Comparison of ENCODE assay signal across 8 cellular contexts in the genomic region with DNA sequence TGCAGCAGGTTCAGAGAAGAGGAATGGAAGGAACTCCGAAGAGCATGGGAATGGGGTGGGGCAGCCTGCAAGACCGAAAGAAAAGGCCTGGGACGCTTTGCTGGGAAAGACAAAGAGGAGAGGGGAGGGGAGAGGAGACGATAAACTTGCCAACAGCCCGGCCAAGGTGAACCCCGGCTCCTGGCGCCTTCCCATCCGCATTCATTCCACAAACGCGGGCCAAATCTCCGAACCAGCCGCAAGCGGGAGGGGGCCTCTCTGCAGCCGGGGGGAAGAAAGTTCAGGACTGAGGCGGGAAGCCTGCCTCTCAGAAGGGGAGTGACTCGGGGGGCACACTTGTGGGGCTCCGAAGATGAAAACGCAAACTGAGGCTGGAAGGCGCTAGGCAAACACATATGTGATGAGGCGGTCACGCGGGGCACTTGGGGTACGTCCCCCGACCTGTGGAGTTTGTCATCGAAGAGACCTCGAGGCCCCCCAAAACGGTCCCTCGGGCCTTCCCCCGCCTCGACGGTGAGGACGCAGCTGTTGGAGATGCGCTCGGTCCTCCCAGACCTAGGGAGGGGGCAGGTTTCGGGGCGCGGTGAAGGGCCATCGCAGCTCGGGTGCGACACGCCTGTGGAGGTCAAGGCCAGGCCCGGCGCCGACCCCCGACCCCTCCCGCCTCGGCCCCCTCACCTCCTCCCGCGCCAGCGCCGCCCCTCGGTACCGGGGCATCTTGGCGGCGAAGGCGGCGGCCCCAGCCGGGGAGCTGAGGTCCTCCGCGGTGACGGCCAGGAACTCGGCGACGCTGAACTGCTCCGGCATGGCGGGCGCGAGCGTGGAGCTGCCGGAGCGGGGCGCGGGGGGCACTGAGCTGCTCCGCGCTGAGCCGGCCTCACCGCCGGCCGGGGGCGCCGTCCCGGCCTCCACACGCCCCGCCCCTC. TPM values are rescaled to one million over a fixed set of nuclear protein-coding genes. Genes with fewer than 3 reads are reported as not detected.
DNase-seq lines count a peak whose midpoint lies in the region; ATAC-seq and TF ChIP-seq lines count a peak whose summit lies in the region.

A gene (minus strand): TSS at position 853 of the 926 bp plus-strand sequence. CDS start 46 bp downstream, at position 807.

- H3K4me3 Mint-ChIP-seq in CD4-positive, CD25-positive, alpha-beta regulatory T cell: peak within 1 kb of the TSS; percentile 89 to 95 (median 94)
- H3K4me3 Mint-ChIP-seq in naive thymus-derived CD4-positive, alpha-beta T cell: peak within 1 kb of the TSS; percentile 74 to 97 (median 88)

- H3K27me3 Mint-ChIP-seq in CD4-positive, CD25-positive, alpha-beta regulatory T cell: peaks cover 53% of the 10 kb centered on the region
- H3K27me3 Mint-ChIP-seq in naive thymus-derived CD4-positive, alpha-beta T cell: peaks cover 0 to 76% (median 13%) of the 10 kb centered on the region in 5 donors

- DNase-seq in CD4-positive, CD25-positive, alpha-beta regulatory T cell: peak in 2 of 3 donors; percentile 2 to 29
- DNase-seq in activated CD4-positive, alpha-beta T cell treated with anti-CD3 and anti-CD28 coated beads, Interleukin-2, amount 50 U/mL, for 1 hour: peak; percentile 2
- DNase-seq in fibroblast of mammary gland (ENCODE audit: low read depth) (peak; percentile 38), NCI-H1694 (lab: John Stamatoyannopoulos, UW) (no peak)
- DNase-seq in naive thymus-derived CD4-positive, alpha-beta T cell: peak in 6 of 9 donors; percentile 0 to 40 (median 10)

- H3K4me3 ChIP-seq in CD4-positive, CD25-positive, alpha-beta regulatory T cell (ENCODE audit: low read depth, low read length): peak within 1 kb of the TSS; percentile 51
- peak within 1 kb of the TSS; percentile 74 for H3K4me3 ChIP-seq in fibroblast of mammary gland (ENCODE audit: control insufficient read depth, low read depth, low read length)
- H3K4me3 ChIP-seq in naive thymus-derived CD4-positive, alpha-beta T cell (ENCODE audit: low read length): peak within 1 kb of the TSS; percentile 67

- intact Hi-C loops in naive thymus-derived CD4-positive, alpha-beta T cell (cut with micrococcal nuclease): loop anchor here (1.0 to 5.0 kb wide), 8 partner anchors 48 to 208 kb away; a partner anchor contains a TSS

- POLR2A ChIA-PET in naive thymus-derived CD4-positive, alpha-beta T cell (lab: Charles Lee): interaction anchor here (1.2 to 1.4 kb wide), 2 partner anchors 25 to 139 kb away, joined by 3 to 6 read pairs; a partner anchor contains a TSS

- no peaks in the 10 kb centered on the region for H3K36me3 Mint-ChIP-seq in CD4-positive, CD25-positive, alpha-beta regulatory T cell
- no peaks in the 10 kb centered on the region for H3K36me3 Mint-ChIP-seq in naive thymus-derived CD4-positive, alpha-beta T cell

- H3K9me3 ChIP-seq in CD4-positive, CD25-positive, alpha-beta regulatory T cell (ENCODE audit: control insufficient read depth in 2 of 2, low read length in 2 of 2): no peaks in the 10 kb centered on the region
- no peaks in the 10 kb centered on the region for H3K9me3 ChIP-seq in naive thymus-derived CD4-positive, alpha-beta T cell (ENCODE audit: control insufficient read depth in 2 of 3, low read length in 3 of 3)

- peak; percentile 1 for TF ChIP-seq CTCF in fibroblast of mammary gland (conservative IDR thresholded peaks at IDR 0.05; ENCODE audit: control insufficient read depth, insufficient read depth, low read depth, low read length)

- peak within 1 kb of the TSS; percentile 23 for H3K27ac ChIP-seq in CD4-positive, CD25-positive, alpha-beta regulatory T cell (ENCODE audit: insufficient read depth, low read length, poor library complexity, severe bottlenecking)
- H3K27ac ChIP-seq in naive thymus-derived CD4-positive, alpha-beta T cell (ENCODE audit: low read depth, low read length): peak within 1 kb of the TSS; percentile 63

- H3K36me3 ChIP-seq in CD4-positive, CD25-positive, alpha-beta regulatory T cell (ENCODE audit: control insufficient read depth, insufficient read depth, low read length): no peaks in the 10 kb centered on the region
- H3K36me3 ChIP-seq in naive thymus-derived CD4-positive, alpha-beta T cell (ENCODE audit: control insufficient read depth in 2 of 3, insufficient read depth in 3 of 3, low read length in 3 of 3): no peaks in the 10 kb centered on the region

- H3K27me3 ChIP-seq in CD4-positive, CD25-positive, alpha-beta regulatory T cell (ENCODE audit: control insufficient read depth, insufficient read depth, low read length): peaks cover 10% of the 10 kb centered on the region
- H3K27me3 ChIP-seq in naive thymus-derived CD4-positive, alpha-beta T cell (ENCODE audit: control insufficient read depth in 2 of 2, insufficient read depth in 2 of 2, low read length in 2 of 2): no peaks in the 10 kb centered on the region

- H3K27ac Mint-ChIP-seq in CD4-positive, CD25-positive, alpha-beta regulatory T cell: peak within 1 kb of the TSS; percentile 52 to 90 (median 81)
- H3K27ac Mint-ChIP-seq in naive thymus-derived CD4-positive, alpha-beta T cell: peak within 1 kb of the TSS; percentile 67 to 88 (median 76)

- ATAC-seq in CD4-positive, CD25-positive, alpha-beta regulatory T cell (ENCODE audit: low read depth in 2 of 2): peak; percentile 43
- peak; percentile 16 for ATAC-seq in HG03045 (IDR thresholded peaks at IDR 0.05; ENCODE audit: unreplicated experiment)
- ATAC-seq in naive thymus-derived CD4-positive, alpha-beta T cell: peak; percentile 62
- no peak for ATAC-seq in GM18858 (IDR thresholded peaks at IDR 0.05; ENCODE audit: unreplicated experiment)
- ATAC-seq in GM18520 (IDR thresholded peaks at IDR 0.05; ENCODE audit: unreplicated experiment): no peak

- CTCF ChIA-PET in naive thymus-derived CD4-positive, alpha-beta T cell (lab: Charles Lee): interaction anchor here (0.6 to 5.1 kb wide), 5 partner anchors 13 to 173 kb away, joined by 3 to 44 read pairs (median 3); no protein-coding TSS in a partner anchor

- peaks cover 7 to 26% (median 18%) of the 10 kb centered on the region in 4 donors for H3K4me1 Mint-ChIP-seq in CD4-positive, CD25-positive, alpha-beta regulatory T cell
- peaks cover 12 to 20% (median 15%) of the 10 kb centered on the region in 7 donors for H3K4me1 Mint-ChIP-seq in naive thymus-derived CD4-positive, alpha-beta T cell

- peaks cover 21% of the 10 kb centered on the region for H3K4me1 ChIP-seq in CD4-positive, CD25-positive, alpha-beta regulatory T cell (ENCODE audit: control insufficient read depth, insufficient read depth, low read length, poor library complexity, severe bottlenecking)
- peaks cover 13% of the 10 kb centered on the region in 2 donors for H3K4me1 ChIP-seq in naive thymus-derived CD4-positive, alpha-beta T cell (ENCODE audit: control insufficient read depth in 2 of 2, insufficient read depth in 2 of 2, low read length in 2 of 2)

- H3K9me3 Mint-ChIP-seq in CD4-positive, CD25-positive, alpha-beta regulatory T cell: peaks cover 0 to 2% (median 0%) of the 10 kb centered on the region in 7 donors
- H3K9me3 Mint-ChIP-seq in naive thymus-derived CD4-positive, alpha-beta T cell: peaks cover 0 to 2% (median 0%) of the 10 kb centered on the region in 11 donors

RNA-seq across cellular contexts. Expression of the gene that starts here (rescaled TPM):
- total RNA-seq in CD4-positive, CD25-positive, alpha-beta regulatory T cell: 2.3 TPM
- under 1 TPM in 3 of 4 donors, not detected in 1; 0.23 to 0.57 (median 0.41) TPM for polyA plus RNA-seq in CD4-positive, CD25-positive, alpha-beta regulatory T cell
- 1 to 10 TPM in 4 of 5 experiments, under 1 TPM in 1; 0.12 to 8.8 (median 1.7) TPM for total RNA-seq in naive thymus-derived CD4-positive, alpha-beta T cell
- under 1 TPM; 0.26 to 0.47 TPM for polyA plus RNA-seq in naive thymus-derived CD4-positive, alpha-beta T cell

Comparison
In these comparisons a context has a peak if more than half of its experiments do, and no peak if none do; other contexts are left out.
1. ATAC-seq: peak in CD4-positive, CD25-positive, alpha-beta regulatory T cell (2 of 2), HG03045 (single experiment) and naive thymus-derived CD4-positive, alpha-beta T cell (single experiment); none in GM18858 (single experiment) and GM18520 (single experiment).
2. Peak in every context shown above with its lines, with median percentiles within 50 percentile points of each other: H3K4me3 ChIP-seq.